ENCODE assay signal across 9 cellular contexts in the genomic region with DNA sequence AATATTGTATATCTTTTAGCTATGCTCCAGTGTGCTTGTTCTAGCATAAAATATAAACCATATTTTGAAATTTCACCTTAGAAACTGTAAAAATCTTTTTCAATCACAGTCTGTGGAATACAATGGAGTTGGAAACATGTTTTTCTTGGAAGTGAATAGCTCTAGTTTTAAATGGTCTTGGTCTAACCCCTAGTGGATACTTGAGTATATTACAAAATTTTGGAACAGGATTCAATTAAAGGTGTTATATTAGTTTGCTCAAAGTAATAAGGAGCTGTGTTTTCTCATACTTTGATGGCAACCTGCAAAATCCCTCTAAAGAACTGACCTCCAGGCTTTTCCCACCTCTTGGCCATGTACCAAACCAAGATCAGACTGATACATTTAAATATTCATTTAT. TPM values are rescaled to one million over a fixed set of nuclear protein-coding genes. Genes with fewer than 3 reads are reported as not detected.
DNase-seq lines count a peak whose midpoint lies in the region; ATAC-seq, FAIRE-seq and TF ChIP-seq lines count a peak whose summit lies in the region.
"Had no signal": no experiment of that assay in that cellular context is flagged by ENCODE, and none has a peak within 500 bp of the region (broad histone marks: within the 10 kb centered on the region; RNA-seq: fewer than 3 reads in every experiment).

No MANE protein-coding gene starts in this region.

- H2AFZ ChIP-seq in GM23248 (no peak overlapping the region), parathyroid adenoma (no peak overlapping the region)

- H3K27ac ChIP-seq in GM23248 (no peak overlapping the region), parathyroid adenoma (no peak overlapping the region)

- no peaks in the 10 kb centered on the region for H3K9me3 Mint-ChIP-seq in endothelial cell (ENCODE audit: unreplicated experiment)
- H3K9me3 Mint-ChIP-seq: activated naive CD8-positive, alpha-beta T cell treated with anti-CD3 and anti-CD28 coated beads, Interleukin-2, amount 10 ng/mL, durations not matched to agents 7 days and 5 days had no signal

- peak; percentile 26 for DNase-seq in GM23248
- DNase-seq in NCI-H460 (ENCODE audit: extremely low read depth, low read depth), result peak; percentile 14
- no peak for DNase-seq in endothelial cell (ENCODE audit: low spot score)
- DNase-seq in HTR-8/SVneo (ENCODE audit: insufficient read length, low spot score), result no peak
- DNase-seq in EL, result no peak
- DNase-seq: activated naive CD8-positive, alpha-beta T cell treated with anti-CD3 and anti-CD28 coated beads, Interleukin-2, amount 10 ng/mL, durations not matched to agents 7 days and 5 days; mesendoderm had no signal

- H3K79me2 ChIP-seq in GM23248 (ENCODE audit: insufficient read depth), result no peaks in the 10 kb centered on the region
- no peaks in the 10 kb centered on the region for H3K79me2 ChIP-seq in parathyroid adenoma

- no peak overlapping the region for H3K4me3 Mint-ChIP-seq in endothelial cell (ENCODE audit: unreplicated experiment)
- H3K4me3 Mint-ChIP-seq: activated naive CD8-positive, alpha-beta T cell treated with anti-CD3 and anti-CD28 coated beads, Interleukin-2, amount 10 ng/mL, durations not matched to agents 7 days and 5 days had no signal

- H3K9me3 ChIP-seq in GM23248 (ENCODE audit: low read depth) (no peaks in the 10 kb centered on the region), parathyroid adenoma (ENCODE audit: control insufficient read depth, low read length) (no peaks in the 10 kb centered on the region)

- no peaks in the 10 kb centered on the region for H3K36me3 Mint-ChIP-seq in endothelial cell (ENCODE audit: low read depth, unreplicated experiment)

- no peak overlapping the region for H3K9ac ChIP-seq in GM23248
- no peak overlapping the region for H3K9ac ChIP-seq in parathyroid adenoma

- no peaks in the 10 kb centered on the region for H3K9me2 ChIP-seq in GM23248 (ENCODE audit: insufficient read depth)

- ATAC-seq in HG02678 (IDR thresholded peaks at IDR 0.05; ENCODE audit: unreplicated experiment), result no peak

- H3K4me2 ChIP-seq in GM23248 (ENCODE audit: unreplicated experiment), result no peak overlapping the region
- no peak overlapping the region for H3K4me2 ChIP-seq in parathyroid adenoma (ENCODE audit: low read length)

- no peak overlapping the region for H3K27ac Mint-ChIP-seq in endothelial cell (ENCODE audit: unreplicated experiment)
- H3K27ac Mint-ChIP-seq: activated naive CD8-positive, alpha-beta T cell treated with anti-CD3 and anti-CD28 coated beads, Interleukin-2, amount 10 ng/mL, durations not matched to agents 7 days and 5 days had no signal

- no peaks in the 10 kb centered on the region for H3K27me3 Mint-ChIP-seq in endothelial cell (ENCODE audit: unreplicated experiment)
- H3K27me3 Mint-ChIP-seq: activated naive CD8-positive, alpha-beta T cell treated with anti-CD3 and anti-CD28 coated beads, Interleukin-2, amount 10 ng/mL, durations not matched to agents 7 days and 5 days had no signal

- H3K4me1 Mint-ChIP-seq in endothelial cell (ENCODE audit: unreplicated experiment), result no peaks in the 10 kb centered on the region
- H3K4me1 Mint-ChIP-seq: activated naive CD8-positive, alpha-beta T cell treated with anti-CD3 and anti-CD28 coated beads, Interleukin-2, amount 10 ng/mL, durations not matched to agents 7 days and 5 days had no signal

- H3K36me3 ChIP-seq in GM23248 (ENCODE audit: low read depth) (no peaks in the 10 kb centered on the region), parathyroid adenoma (ENCODE audit: control insufficient read depth, insufficient read depth, low read length) (no peaks in the 10 kb centered on the region)

- TF ChIP-seq CTCF in endothelial cell (IDR thresholded peaks at IDR 0.05; ENCODE audit: unreplicated experiment) (peak; percentile 31), parathyroid adenoma (IDR thresholded peaks at IDR 0.05) (peak; percentile 27)

- no peaks in the 10 kb centered on the region for H4K20me1 ChIP-seq in GM23248 (ENCODE audit: insufficient read depth)

- in situ Hi-C loops in GM23248 (cut with MboI), result no loop called here

- H3K4me3 ChIP-seq in GM23248 (no peak overlapping the region), parathyroid adenoma (ENCODE audit: low read depth, low read length) (no peak overlapping the region)

- no peaks in the 10 kb centered on the region for H3F3A ChIP-seq in GM23248 (ENCODE audit: insufficient read depth)

- no peaks in the 10 kb centered on the region for H3K4me1 ChIP-seq in GM23248 (ENCODE audit: insufficient read depth)
- no peaks in the 10 kb centered on the region for H3K4me1 ChIP-seq in parathyroid adenoma

- no peaks in the 10 kb centered on the region for H3K27me3 ChIP-seq in GM23248 (replicated peaks; ENCODE audit: insufficient read depth)
- no peaks in the 10 kb centered on the region for H3K27me3 ChIP-seq in parathyroid adenoma (ENCODE audit: control insufficient read depth, insufficient read depth, low read length)

- FAIRE-seq in HTR-8/SVneo (lab: Jason Lieb, UNC), result no peak

RNA-seq across cellular contexts. Expression of gene STK26, which starts 48.2 kb away (rescaled TPM):
- total RNA-seq in GM23248 (2014; rRNA removed; shearing (Covaris generic)), result 1.0 and 1.1 TPM in 2 replicates
- polyA plus RNA-seq in GM23248 (2016; fragmentation: Nextera tagmentation; extraction: Ambion mirVana), result 0.74 and 1.1 TPM in 2 replicates
- total RNA-seq in NCI-H460 (2014; rRNA removed; shearing (Covaris generic)), result 70.5 and 71.2 TPM in 2 replicates
- 44.9 and 64.7 TPM in 2 replicates for polyA plus RNA-seq in NCI-H460 (2014; cell fraction: nucleus; rRNA removed)
- 29.7 TPM for total RNA-seq in endothelial cell (ENCODE audit: unreplicated experiment)

RNA-seq across cellular contexts. Expression of gene FRMD7, which starts 56.6 kb away (rescaled TPM):
- 0.11 TPM in 1 of 2 replicates, not detected in the other for total RNA-seq in GM23248 (2014; rRNA removed; shearing (Covaris generic))
- polyA plus RNA-seq in GM23248 (2016; fragmentation: Nextera tagmentation; extraction: Ambion mirVana), result not detected in 2 replicates
- not detected in 2 replicates for total RNA-seq in NCI-H460 (2014; rRNA removed; shearing (Covaris generic))
- 0.04 TPM in 1 of 2 replicates, not detected in the other for polyA plus RNA-seq in NCI-H460 (2014; cell fraction: nucleus; rRNA removed)
- total RNA-seq in endothelial cell (ENCODE audit: unreplicated experiment), result not detected
- total RNA-seq: activated naive CD8-positive, alpha-beta T cell treated with anti-CD3 and anti-CD28 coated beads, Interleukin-2, amount 10 ng/mL, durations not matched to agents 7 days and 5 days had no signal

Comparison
In these comparisons a context has a peak if more than half of its experiments do, and no peak if none do; other contexts are left out.
1. DNase-seq: peak in GM23248 (single experiment) and NCI-H460 (single experiment); none in endothelial cell (single experiment), HTR-8/SVneo (single experiment) and EL (single experiment).
2. RNA of gene STK26, which starts 48.2 kb away (total RNA-seq): 70.5 to 71.2 TPM in NCI-H460 and 29.7 TPM in endothelial cell (single experiment); 1.0 to 1.1 TPM in GM23248; every median in the first group is over 10 times any median in the second.